In the genomic region with DNA sequence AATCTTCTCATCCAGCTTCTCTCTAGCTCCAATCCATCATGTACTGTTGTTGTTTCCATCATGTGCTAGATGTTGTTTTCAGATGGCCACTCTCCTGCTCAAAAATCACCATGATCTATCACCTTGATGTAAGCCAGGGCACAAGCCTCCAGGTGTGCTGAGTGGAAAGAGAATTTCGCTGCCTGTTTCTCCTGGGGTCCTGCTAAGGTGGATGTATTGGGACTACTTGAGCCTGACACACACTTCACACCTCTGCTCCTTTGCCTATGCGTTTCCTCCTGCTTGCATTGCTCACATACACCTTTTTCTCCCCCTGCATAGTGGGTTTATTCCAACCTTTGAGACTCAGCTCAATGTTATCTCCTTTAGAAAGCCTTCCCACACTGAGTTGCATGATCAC, we compare ENCODE assay signal across 29 cellular contexts.
"Had no signal": no experiment of that assay in that cellular context is flagged by ENCODE, and none has a peak within 500 bp of the region (broad histone marks: within the 10 kb centered on the region; RNA-seq: fewer than 3 reads in every experiment).

No MANE protein-coding gene starts in this region.

- DNase-seq: naive thymus-derived CD8-positive, alpha-beta T cell; nephron progenitor cell; occipital lobe; ovary; posterior cingulate gyrus; psoas muscle; right cardiac atrium; right lobe of liver; sigmoid colon; small intestine; stimulated activated CD4-positive, alpha-beta T cell treated with anti-CD3 and anti-CD28 coated beads, Interleukin-15, amount 100 ng/mL, for 24 hours; stimulated activated CD4-positive, alpha-beta T cell treated with anti-CD3 and anti-CD28 coated beads, Interleukin-2, amount 100 ng/mL, for 24 hours; stimulated activated CD4-positive, alpha-beta T cell treated with anti-CD3 and anti-CD28 coated beads, Interleukin-2, amount 100 ng/mL, for 48 hours; stimulated activated CD4-positive, alpha-beta T cell treated with anti-CD3 and anti-CD28 coated beads, Interleukin-4, amount 100 ng/mL, for 24 hours; stimulated activated naive B cell treated with anti-CD40 and anti-IgM and Interleukin-4, amounts not matched to agents 10 μg/mL and 1 μg/mL and 100 μg/mL, for 72 hours; stimulated activated naive CD4-positive, alpha-beta T cell treated with Interleukin-2 at 50 U/mL for 16 hours; stomach; thyroid gland; trophoblast cell; upper lobe of left lung had no signal

- H3K79me2 ChIP-seq: parathyroid adenoma had no signal

- H3K4me3 Mint-ChIP-seq: naive thymus-derived CD8-positive, alpha-beta T cell; natural killer cell treated with Interleukin-12 subunit alpha and Interleukin-12 subunit beta and Interleukin-15 and Interleukin-18, amount 100 ng/mL, for 72 hours; nephron progenitor cell; neural crest cell; stimulated activated effector memory CD8-positive, alpha-beta T cell treated with anti-CD3 and anti-CD28 coated beads, Interleukin-12 subunit alpha, Interleukin-12 subunit beta, amount 100 ng/mL, for 72 hours; stimulated activated naive B cell treated with anti-CD40 and anti-IgM and Interleukin-4, amounts not matched to agents 10 μg/mL and 1 μg/mL and 100 μg/mL, for 72 hours; stimulated activated naive CD8-positive, alpha-beta T cell treated with anti-CD3 and anti-CD28 coated beads, Interleukin-15, Interleukin-2, amounts not matched to agents 100 ng/mL and 50 ng/mL, for 24 hours had no signal

- H3K4me3 ChIP-seq: ovary, psoas muscle, right lobe of liver, sigmoid colon, stomach, thoracic aorta, thyroid gland, tibial nerve, upper lobe of left lung, vagina had no signal

- H3K27ac ChIP-seq: ovary, parathyroid adenoma, psoas muscle, right lobe of liver, sigmoid colon, stomach, thoracic aorta, thyroid gland, tibial nerve, upper lobe of left lung, vagina had no signal

- H3K36me3 Mint-ChIP-seq: naive thymus-derived CD8-positive, alpha-beta T cell; natural killer cell treated with Interleukin-12 subunit alpha and Interleukin-12 subunit beta and Interleukin-15 and Interleukin-18, amount 100 ng/mL, for 72 hours; stimulated activated effector memory CD8-positive, alpha-beta T cell treated with anti-CD3 and anti-CD28 coated beads, Interleukin-12 subunit alpha, Interleukin-12 subunit beta, amount 100 ng/mL, for 72 hours; stimulated activated naive B cell treated with anti-CD40 and anti-IgM and Interleukin-4, amounts not matched to agents 10 μg/mL and 1 μg/mL and 100 μg/mL, for 72 hours had no signal

- H3K9me3 ChIP-seq: ovary, psoas muscle, right lobe of liver, sigmoid colon, stomach, thoracic aorta, thyroid gland, tibial nerve, upper lobe of left lung, vagina had no signal

- H3K27ac Mint-ChIP-seq: naive thymus-derived CD8-positive, alpha-beta T cell; natural killer cell treated with Interleukin-12 subunit alpha and Interleukin-12 subunit beta and Interleukin-15 and Interleukin-18, amount 100 ng/mL, for 72 hours; nephron progenitor cell; progenitor cell of endocrine pancreas; stimulated activated effector memory CD8-positive, alpha-beta T cell treated with anti-CD3 and anti-CD28 coated beads, Interleukin-12 subunit alpha, Interleukin-12 subunit beta, amount 100 ng/mL, for 72 hours; stimulated activated naive B cell treated with anti-CD40 and anti-IgM and Interleukin-4, amounts not matched to agents 10 μg/mL and 1 μg/mL and 100 μg/mL, for 72 hours; stimulated activated naive CD8-positive, alpha-beta T cell treated with anti-CD3 and anti-CD28 coated beads, Interleukin-15, Interleukin-2, amounts not matched to agents 100 ng/mL and 50 ng/mL, for 24 hours had no signal

- H3K36me3 ChIP-seq: ovary, right lobe of liver, sigmoid colon, stomach, thoracic aorta, thyroid gland, tibial nerve, upper lobe of left lung, vagina had no signal

- H2AFZ ChIP-seq: parathyroid adenoma had no signal

- H3K27me3 Mint-ChIP-seq: progenitor cell of endocrine pancreas; stimulated activated naive CD8-positive, alpha-beta T cell treated with anti-CD3 and anti-CD28 coated beads, Interleukin-15, Interleukin-2, amounts not matched to agents 100 ng/mL and 50 ng/mL, for 24 hours had no signal

- H3K9ac ChIP-seq: parathyroid adenoma had no signal

- H3K27me3 ChIP-seq: ovary, right lobe of liver, sigmoid colon, stomach, thyroid gland, tibial nerve, upper lobe of left lung, vagina had no signal

- H3K4me1 Mint-ChIP-seq: naive thymus-derived CD8-positive, alpha-beta T cell; stimulated activated effector memory CD8-positive, alpha-beta T cell treated with anti-CD3 and anti-CD28 coated beads, Interleukin-12 subunit alpha, Interleukin-12 subunit beta, amount 100 ng/mL, for 72 hours; stimulated activated naive B cell treated with anti-CD40 and anti-IgM and Interleukin-4, amounts not matched to agents 10 μg/mL and 1 μg/mL and 100 μg/mL, for 72 hours had no signal

- H3K4me1 ChIP-seq: parathyroid adenoma, psoas muscle, right lobe of liver, sigmoid colon, stomach, thyroid gland, tibial nerve, upper lobe of left lung, vagina had no signal

- H3K9me3 Mint-ChIP-seq: natural killer cell treated with Interleukin-12 subunit alpha and Interleukin-12 subunit beta and Interleukin-15 and Interleukin-18, amount 100 ng/mL, for 72 hours; stimulated activated naive B cell treated with anti-CD40 and anti-IgM and Interleukin-4, amounts not matched to agents 10 μg/mL and 1 μg/mL and 100 μg/mL, for 72 hours; stimulated activated naive CD8-positive, alpha-beta T cell treated with anti-CD3 and anti-CD28 coated beads, Interleukin-15, Interleukin-2, amounts not matched to agents 100 ng/mL and 50 ng/mL, for 24 hours had no signal
